Comparison of ENCODE assay signal across 8 cellular contexts in genomic region chr11:86800956-86801264, GRCh38. TPM values are rescaled to one million over a fixed set of nuclear protein-coding genes. Genes with fewer than 3 reads are reported as not detected.
A peak's percentile ranks its signal among the peaks of the same experiment; 100 is the strongest.
DNase-seq lines count a peak whose midpoint lies in the region; ATAC-seq and TF ChIP-seq lines count a peak whose summit lies in the region.

No MANE protein-coding gene starts in this region.

- TF ChIP-seq CTCF in BJ (IDR thresholded peaks at IDR 0.05; ENCODE audit: insufficient read depth, low read depth, low read length) (no peak), endothelial cell (IDR thresholded peaks at IDR 0.05; ENCODE audit: unreplicated experiment) (no peak), neural cell (IDR thresholded peaks at IDR 0.05; ENCODE audit: poor library complexity, severe bottlenecking) (no peak)

- H3K27me3 ChIP-seq in BJ (ENCODE audit: control insufficient read depth, insufficient read depth, low read length) (no peaks in the 10 kb centered on the region), MG63 (no peaks in the 10 kb centered on the region), neural cell (ENCODE audit: insufficient read depth, low read depth, low read length) (no peaks in the 10 kb centered on the region)

- no peak overlapping the region for H3K27ac Mint-ChIP-seq in endothelial cell (ENCODE audit: unreplicated experiment)

- peaks cover 4% of the 10 kb centered on the region for H3K9me3 Mint-ChIP-seq in endothelial cell (ENCODE audit: unreplicated experiment)

- H3F3A ChIP-seq in neural cell (ENCODE audit: insufficient read depth, low read length, poor library complexity, severe bottlenecking): no peaks in the 10 kb centered on the region

- no peaks in the 10 kb centered on the region for H4K20me1 ChIP-seq in neural cell (ENCODE audit: insufficient read depth)

- H3K9ac ChIP-seq in neural cell (ENCODE audit: low read length): peak overlapping the region; percentile 68

- H3K4me3 ChIP-seq in BJ (ENCODE audit: low read depth, low read length): peak overlapping the region; percentile 61
- peak overlapping the region; percentile 56 for H3K4me3 ChIP-seq in MG63
- H3K4me3 ChIP-seq in neural cell (ENCODE audit: low read length): peak overlapping the region; percentile 77

- peaks cover 44% of the 10 kb centered on the region for H3K79me2 ChIP-seq in neural cell (replicated peaks; ENCODE audit: insufficient read depth, low read length)

- DNase-seq in BJ (ENCODE audit: low read depth) (no peak), MG63 (no peak), endothelial cell (ENCODE audit: low spot score) (no peak), NCI-H1105 treated with DMSO at 0.1 percent for 48 hours (lab: John Stamatoyannopoulos, UW) (no peak), head of caudate nucleus (no peak)
- DNase-seq in activated CD8-positive, alpha-beta memory T cell treated with anti-CD3 and anti-CD28 coated beads, Interleukin-2, amount 50 U/mL, for 48 hours: no peak

- H2AFZ ChIP-seq in neural cell (ENCODE audit: low read depth, low read length): no peak overlapping the region

- intact Hi-C loops in head of caudate nucleus (cut with DNase I): loop anchor here (10.0 kb wide), 1 partner anchor 126 kb away; the partner anchor contains the start of gene ME3

- no peak overlapping the region for H3K27ac ChIP-seq in neural cell (ENCODE audit: low read length)

- no peak for TF ChIP-seq RAD21 in neural cell (conservative IDR thresholded peaks at IDR 0.05)

- H3K4me2 ChIP-seq in neural cell (ENCODE audit: low read length): peak overlapping the region; percentile 74

- no peaks in the 10 kb centered on the region for H3K9me3 ChIP-seq in MG63
- no peaks in the 10 kb centered on the region for H3K9me3 ChIP-seq in neural cell (ENCODE audit: low read length)

- H3K4me1 Mint-ChIP-seq in endothelial cell (ENCODE audit: unreplicated experiment): peaks cover 18% of the 10 kb centered on the region

- H3K36me3 ChIP-seq in BJ (ENCODE audit: control insufficient read depth, insufficient read depth, low read length): no peaks in the 10 kb centered on the region
- no peaks in the 10 kb centered on the region for H3K36me3 ChIP-seq in MG63
- no peaks in the 10 kb centered on the region for H3K36me3 ChIP-seq in neural cell (ENCODE audit: insufficient read depth, low read length)

- POLR2A ChIA-PET in BJ (lab: Charles Lee): interaction anchor here (1.0 kb wide), 1 partner anchor 54 kb away, joined by 3 read pairs; no protein-coding TSS in a partner anchor

- H3K27me3 Mint-ChIP-seq in endothelial cell (ENCODE audit: unreplicated experiment): peaks cover 5% of the 10 kb centered on the region

- TF ChIP-seq EP300 in neural cell (conservative IDR thresholded peaks at IDR 0.05; ENCODE audit: poor library complexity, severe bottlenecking): no peak

- CTCF ChIA-PET in BJ (lab: Yijun Ruan, JAX): interaction anchor here (0.8 to 4.0 kb wide), 10 partner anchors 9 to 341 kb away, joined by 3 to 23 read pairs (median 3); no protein-coding TSS in a partner anchor

- ATAC-seq in HG02588 (IDR thresholded peaks at IDR 0.05; ENCODE audit: unreplicated experiment): no peak

- H3K36me3 Mint-ChIP-seq in endothelial cell (ENCODE audit: low read depth, unreplicated experiment): no peaks in the 10 kb centered on the region

- H3K4me3 Mint-ChIP-seq in endothelial cell (ENCODE audit: unreplicated experiment): peak overlapping the region; percentile 87

- no peaks in the 10 kb centered on the region for H3K9me2 ChIP-seq in neural cell (ENCODE audit: insufficient read depth, low read length)

TF ChIP-seq in neural cell, 6 proteins besides CTCF, POLR2A, EP300 and RAD21:
- no peak for TF ChIP-seq POLR2AphosphoS5 (IDR thresholded peaks at IDR 0.05)
- no peak for TF ChIP-seq REST (IDR thresholded peaks at IDR 0.05; ENCODE audit: borderline replicate concordance)
- TF ChIP-seq SMC3 (conservative IDR thresholded peaks at IDR 0.05; ENCODE audit: poor library complexity): no peak
- no peak for TF ChIP-seq TAF1 (IDR thresholded peaks at IDR 0.05; ENCODE audit: low read depth)

RNA-seq across cellular contexts. Expression of gene PRSS23, which starts 0.6 kb away (rescaled TPM):
- polyA plus RNA-seq in BJ (2011; rRNA removed) (258 and 343 TPM in 2 replicates), neural cell (2.7 and 3.6 TPM in 2 replicates)
- 174 and 226 TPM in 2 replicates for polyA minus RNA-seq in BJ (2011; rRNA and poly(A)+ RNA removed)
- 19.9 and 37.4 TPM in 2 replicates for total RNA-seq in MG63 (2014; rRNA removed; shearing (Covaris generic); ENCODE audit: low replicate concordance)
- 4.8 TPM for total RNA-seq in endothelial cell (ENCODE audit: unreplicated experiment)
- polyA minus RNA-seq in neural cell: 4.4 and 5.0 TPM in 2 replicates
